ENCODE assay signal across 11 cellular contexts in the genomic region with DNA sequence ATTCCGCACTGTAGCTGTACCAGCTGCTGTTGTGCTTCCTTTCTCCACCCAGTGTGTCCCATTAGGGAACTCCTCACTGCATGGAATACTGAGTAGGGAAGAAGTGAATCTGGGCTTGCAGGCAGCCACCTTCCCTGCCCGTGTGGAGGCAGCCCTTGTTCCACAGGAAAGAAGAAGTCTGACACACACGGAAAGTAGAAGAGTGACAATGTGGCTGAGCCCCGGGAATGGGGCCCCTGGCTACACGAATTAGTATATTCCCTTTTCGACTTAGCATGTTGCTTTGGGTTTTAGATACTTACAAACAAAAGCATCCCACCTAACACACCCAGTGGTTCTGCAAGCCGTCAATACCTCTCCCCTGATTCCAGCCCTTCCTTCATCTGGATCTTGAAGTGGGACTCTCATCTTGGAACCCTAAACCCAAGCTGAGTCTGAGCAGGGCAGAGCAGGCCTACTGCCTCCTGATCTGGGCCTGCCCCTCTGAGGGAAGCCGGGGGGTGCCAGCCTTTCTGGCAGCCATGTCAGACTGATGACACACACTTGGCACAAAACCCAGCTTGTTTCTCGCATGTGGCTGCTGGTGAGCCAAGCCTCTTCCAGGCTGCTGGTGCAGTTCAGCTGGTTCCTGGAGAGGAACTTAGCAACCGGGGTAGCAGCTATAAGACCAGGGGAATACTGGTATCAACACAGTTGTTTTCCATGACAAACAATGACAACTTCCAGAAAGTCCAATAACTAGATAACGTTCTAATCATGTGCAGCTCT.
DNase-seq lines count a peak whose midpoint lies in the region; ATAC-seq and TF ChIP-seq lines count a peak whose summit lies in the region.
"Had no signal": no experiment of that assay in that cellular context is flagged by ENCODE, and none has a peak within 500 bp of the region (broad histone marks: within the 10 kb centered on the region; RNA-seq: fewer than 3 reads in every experiment).

No MANE protein-coding gene starts in this region.

- H4K91ac ChIP-seq in mesenchymal stem cell (ENCODE audit: low read length) = no peak overlapping the region

- H3K27ac ChIP-seq in thyroid gland = peak overlapping the region in 1 of 3 donors; percentile 73
- H3K27ac ChIP-seq in mesenchymal stem cell (ENCODE audit: low read length, poor library complexity, severe bottlenecking) = no peak overlapping the region

- no peak overlapping the region for H3K4me3 Mint-ChIP-seq in activated T-cell treated with anti-CD3 and anti-CD28 coated beads, Interleukin-2, amount 50 U/mL, for 4 hours
- H3K4me3 Mint-ChIP-seq: activated naive CD8-positive, alpha-beta T cell; T-cell had no signal

- H3K36me3 ChIP-seq in thyroid gland (no peaks in the 10 kb centered on the region), mesenchymal stem cell (ENCODE audit: control insufficient read depth in 1 of 2, insufficient read depth in 2 of 2, low read depth in 1 of 2, low read length in 2 of 2) (peaks cover 0 to 9% of the 10 kb centered on the region in 2 experiments)

- no peak overlapping the region for H2BK15ac ChIP-seq in mesenchymal stem cell (ENCODE audit: low read depth, poor library complexity, severe bottlenecking)

- H3K4me1 ChIP-seq in thyroid gland = peaks cover 26 to 73% of the 10 kb centered on the region in 2 donors
- H3K4me1 ChIP-seq in mesenchymal stem cell (ENCODE audit: control insufficient read depth, insufficient read depth, low read depth, low read length) = peaks cover 8% of the 10 kb centered on the region

- H3K4me2 ChIP-seq in mesenchymal stem cell (ENCODE audit: low read length, poor library complexity, severe bottlenecking) = no peak overlapping the region

- no peaks in the 10 kb centered on the region for H3K9me3 Mint-ChIP-seq in activated T-cell treated with anti-CD3 and anti-CD28 coated beads, Interleukin-2, amount 50 U/mL, for 4 hours
- H3K9me3 Mint-ChIP-seq: T-cell had no signal

- no peaks in the 10 kb centered on the region for H3K27me3 ChIP-seq in thyroid gland
- H3K27me3 ChIP-seq in mesenchymal stem cell (ENCODE audit: control insufficient read depth in 1 of 2, insufficient read depth in 1 of 2, low read length in 2 of 2) = peaks cover 0 to 18% of the 10 kb centered on the region in 2 experiments

- H3K9ac ChIP-seq in mesenchymal stem cell (ENCODE audit: low read length) = no peak overlapping the region

- no peaks in the 10 kb centered on the region for H3K9me3 ChIP-seq in thyroid gland
- H3K9me3 ChIP-seq in mesenchymal stem cell (ENCODE audit: control insufficient read depth, low read length) = no peaks in the 10 kb centered on the region

- peaks cover 3% of the 10 kb centered on the region for H3K36me3 Mint-ChIP-seq in activated T-cell treated with anti-CD3 and anti-CD28 coated beads, Interleukin-2, amount 50 U/mL, for 4 hours (ENCODE audit: insufficient read depth)
- H3K36me3 Mint-ChIP-seq: activated naive CD8-positive, alpha-beta T cell had no signal

- H3K18ac ChIP-seq in mesenchymal stem cell (ENCODE audit: low read depth in 1 of 2, low read length in 2 of 2) = no peak overlapping the region

- H3K14ac ChIP-seq in mesenchymal stem cell (ENCODE audit: low read length in 2 of 2) = no peak overlapping the region

- ATAC-seq in activated T-cell treated with anti-CD3 and anti-CD28 coated beads, Interleukin-2, amount 50 U/mL, for 4 hours = no peak
- ATAC-seq in GM21737 (IDR thresholded peaks at IDR 0.05; ENCODE audit: unreplicated experiment) = no peak
- ATAC-seq: GM12878, T-cell had no signal

- DNase-seq in NCI-H2196 (lab: John Stamatoyannopoulos, UW; ENCODE audit: unreplicated experiment) (peak; percentile 76), T47D (ENCODE audit: low read depth in 1 of 2, low spot score in 1 of 2) (peak; percentile 3 to 18), inferior parietal cortex (ENCODE audit: extremely low spot score) (peak; percentile 50), thyroid gland (peak; percentile 78 to 81), mesenchymal stem cell (no peak), NK-92 (lab: John Stamatoyannopoulos, UW; ENCODE audit: unreplicated experiment) (no peak)
- no peak for DNase-seq in activated T-cell treated with anti-CD3 and anti-CD28 coated beads, Interleukin-2, amount 50 U/mL, for 4 hours
- DNase-seq: T-cell had no signal

- no peak overlapping the region for H2BK120ac ChIP-seq in mesenchymal stem cell (ENCODE audit: low read depth, low read length)

- H3K4me1 Mint-ChIP-seq in activated T-cell treated with anti-CD3 and anti-CD28 coated beads, Interleukin-2, amount 50 U/mL, for 4 hours (ENCODE audit: low read depth) = no peaks in the 10 kb centered on the region

- no peak for TF ChIP-seq POLR2A in thyroid gland (IDR thresholded peaks at IDR 0.05)

- no peak overlapping the region for H2BK5ac ChIP-seq in mesenchymal stem cell (ENCODE audit: low read depth, low read length, poor library complexity, severe bottlenecking)

- H3K4ac ChIP-seq in mesenchymal stem cell (ENCODE audit: low read depth in 1 of 2, low read length in 2 of 2) = no peak overlapping the region

- no peak overlapping the region for H2AK5ac ChIP-seq in mesenchymal stem cell (ENCODE audit: low read length, severe bottlenecking)

- H4K8ac ChIP-seq in mesenchymal stem cell (ENCODE audit: low read length) = no peak overlapping the region

- no peak overlapping the region for H3K23ac ChIP-seq in mesenchymal stem cell (ENCODE audit: low read length in 2 of 2)

- H2AFZ ChIP-seq in mesenchymal stem cell (ENCODE audit: low read depth, low read length) = no peak overlapping the region

- in situ Hi-C loops in T47D (cut with HindIII; ENCODE audit: low pct_unique_long_range_greater_than_20kb, low sequenced_read_pairs) = no loop called here

- H3K27me3 Mint-ChIP-seq in activated T-cell treated with anti-CD3 and anti-CD28 coated beads, Interleukin-2, amount 50 U/mL, for 4 hours (ENCODE audit: low read depth) = no peaks in the 10 kb centered on the region
- H3K27me3 Mint-ChIP-seq: activated naive CD8-positive, alpha-beta T cell; T-cell had no signal

- H2BK12ac ChIP-seq in mesenchymal stem cell (ENCODE audit: low read length in 2 of 2) = no peak overlapping the region

- TF ChIP-seq CTCF in thyroid gland (IDR thresholded peaks at IDR 0.05) = no peak

- H3K79me1 ChIP-seq in mesenchymal stem cell (replicated peaks; ENCODE audit: low read length, poor library complexity, severe bottlenecking) = no peaks in the 10 kb centered on the region

- 68 to 84% methylated on average over 9 to 11 of the region's 11 CpGs for WGBS in thyroid gland, 2 donors
- 87% methylated on average over 11 of the region's 11 CpGs for WGBS in mesenchymal stem cell

- H3K4me3 ChIP-seq in thyroid gland (replicated peaks in 1 of 3) (no peak overlapping the region), mesenchymal stem cell (ENCODE audit: insufficient read depth in 1 of 2, low read depth in 1 of 2, low read length in 2 of 2) (no peak overlapping the region)
- H3K4me3 ChIP-seq: GM12878 had no signal

- intact Hi-C loops in thyroid gland (cut with DNase I) = loop anchor here (10.0 kb wide), 1 partner anchor 115 kb away; no protein-coding TSS in a partner anchor

Comparison
In these comparisons a context has a peak if more than half of its experiments do, and no peak if none do; other contexts are left out.
1. DNase-seq: peak in NCI-H2196 (single experiment), T47D (2 of 2), inferior parietal cortex (single experiment) and thyroid gland (2 of 2); none in activated T-cell treated with anti-CD3 and anti-CD28 coated beads, Interleukin-2, amount 50 U/mL, for 4 hours (single experiment), mesenchymal stem cell (single experiment) and NK-92 (single experiment).